Comparison of ENCODE assay signal across 16 cellular contexts in the genomic region with DNA sequence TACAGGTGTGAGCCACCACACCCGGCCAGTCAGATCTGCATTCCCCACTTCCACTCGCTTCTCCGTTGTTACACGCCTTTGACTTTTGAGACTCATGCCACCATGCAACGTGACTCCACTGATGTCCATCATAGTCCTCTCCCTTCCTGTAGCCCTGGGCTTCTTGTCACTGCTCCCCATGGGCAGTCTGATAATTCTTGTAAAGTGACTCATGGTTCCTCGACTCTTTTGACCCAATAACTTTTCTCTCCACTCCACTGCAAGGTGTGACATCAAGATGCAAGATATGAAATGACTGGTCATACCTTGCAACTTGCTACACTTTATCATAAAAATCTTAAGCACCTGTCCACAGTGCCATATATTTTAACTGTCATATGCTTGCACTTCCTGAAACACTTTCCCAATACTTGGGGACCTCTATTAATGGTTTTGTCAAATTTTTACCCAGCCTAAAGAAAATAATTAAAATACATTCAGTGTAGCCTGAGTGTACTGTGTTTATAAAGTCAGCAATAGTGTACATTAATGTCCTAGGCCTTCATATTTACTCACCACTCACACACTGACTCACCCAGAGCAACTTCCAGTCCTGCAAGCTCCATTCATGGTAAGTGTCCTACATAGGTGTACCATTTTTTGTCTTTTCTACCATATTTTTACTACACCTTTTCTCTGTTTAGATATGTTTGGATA. TPM values are rescaled to one million over a fixed set of nuclear protein-coding genes. Genes with fewer than 3 reads are reported as not detected.
A peak's percentile ranks its signal among the peaks of the same experiment; 100 is the strongest.
DNase-seq lines count a peak whose midpoint lies in the region; ATAC-seq and TF ChIP-seq lines count a peak whose summit lies in the region.
"Had no signal": no experiment of that assay in that cellular context is flagged by ENCODE, and none has a peak within 500 bp of the region (broad histone marks: within the 10 kb centered on the region; RNA-seq: fewer than 3 reads in every experiment).

No MANE protein-coding gene starts in this region.

- peak overlapping the region; percentile 38; the same call in 1 of the 2 replicates for H3K4me2 ChIP-seq in PC-9

- H2AFZ ChIP-seq in PC-9 = no peak overlapping the region
- H2AFZ ChIP-seq: GM23248 had no signal

- intact Hi-C loops in PC-9 (cut with micrococcal nuclease; ENCODE audit: unreplicated experiment) = no loop called here

- H3K79me2 ChIP-seq in PC-9 (ENCODE audit: low read depth) = no peaks in the 10 kb centered on the region

- no peak overlapping the region for H3K4me3 Mint-ChIP-seq in activated CD4-positive, alpha-beta memory T cell treated with anti-CD3 and anti-CD28 coated beads, Interleukin-2, amount 10 ng/mL, durations not matched to agents 7 days and 5 days
- H3K4me3 Mint-ChIP-seq: CD14-positive monocyte; CD8-positive, alpha-beta T cell had no signal

- H3K27me3 ChIP-seq in PC-9 (ENCODE audit: insufficient read depth, low read depth) = no peaks in the 10 kb centered on the region

- H3K27me3 Mint-ChIP-seq in activated CD4-positive, alpha-beta memory T cell treated with anti-CD3 and anti-CD28 coated beads, Interleukin-2, amount 10 ng/mL, durations not matched to agents 7 days and 5 days = no peaks in the 10 kb centered on the region

- H3K4me1 Mint-ChIP-seq in activated CD4-positive, alpha-beta memory T cell treated with anti-CD3 and anti-CD28 coated beads, Interleukin-2, amount 10 ng/mL, durations not matched to agents 7 days and 5 days = no peaks in the 10 kb centered on the region
- H3K4me1 Mint-ChIP-seq: CD14-positive monocyte had no signal

- ATAC-seq in HG02642 (IDR thresholded peaks at IDR 0.05; ENCODE audit: poor library complexity, unreplicated experiment) = no peak
- ATAC-seq: CD8-positive, alpha-beta T cell had no signal

- H3K4me3 ChIP-seq in PC-9 = no peak overlapping the region
- H3K4me3 ChIP-seq: GM23248 had no signal

- no peaks in the 10 kb centered on the region for H3K9me3 Mint-ChIP-seq in activated CD4-positive, alpha-beta memory T cell treated with anti-CD3 and anti-CD28 coated beads, Interleukin-2, amount 10 ng/mL, durations not matched to agents 7 days and 5 days
- H3K9me3 Mint-ChIP-seq: CD14-positive monocyte; CD8-positive, alpha-beta T cell had no signal

- BruUV-seq in PC-9 (replicated peaks; lab: Mats Ljungman, UMichigan) = no TSS peak

- H4K20me1 ChIP-seq in PC-9 (ENCODE audit: insufficient read depth) = no peaks in the 10 kb centered on the region

- CTCF ChIA-PET in PC-9 (lab: Charles Lee) = no interaction called here
- CTCF ChIA-PET in activated CD4-positive, alpha-beta memory T cell treated with anti-CD3 and anti-CD28 coated beads, Interleukin-2, amount 10 ng/mL, durations not matched to agents 7 days and 5 days (lab: Charles Lee) = no interaction called here

- H3K4me1 ChIP-seq in PC-9 (replicated peaks; ENCODE audit: insufficient read depth) = peaks cover 10% of the 10 kb centered on the region; the same call in 1 of the 2 replicates

- no peaks in the 10 kb centered on the region for H3K9me3 ChIP-seq in PC-9 (ENCODE audit: insufficient read depth, low read depth)

- peaks cover 8% of the 10 kb centered on the region; the same call in 1 of the 2 replicates for H3F3A ChIP-seq in PC-9 (ENCODE audit: insufficient read depth, low read depth)

- DNase-seq in HT-29 (ENCODE audit: low spot score) (peak; percentile 36), PC-9 (peak; percentile 45 to 79), kidney tubule cell (ENCODE audit: low spot score) (peak; percentile 42), ureter (ENCODE audit: low spot score) (peak; percentile 49), retina (no peak)
- DNase-seq in activated CD4-positive, alpha-beta memory T cell treated with anti-CD3 and anti-CD28 coated beads, Interleukin-2, amount 10 ng/mL, durations not matched to agents 7 days and 5 days = no peak
- DNase-seq: CD8-positive, alpha-beta T cell; COR-L47; DMS153; GF-D8; GM23248; IMR-90; KBM-7 had no signal

- no peak for TF ChIP-seq CTCF in PC-9 (conservative IDR thresholded peaks at IDR 0.05)

- peak overlapping the region; percentile 57 for H3K27ac ChIP-seq in PC-9
- H3K27ac ChIP-seq: GM23248 had no signal

- no peak overlapping the region for H3K27ac Mint-ChIP-seq in activated CD4-positive, alpha-beta memory T cell treated with anti-CD3 and anti-CD28 coated beads, Interleukin-2, amount 10 ng/mL, durations not matched to agents 7 days and 5 days
- H3K27ac Mint-ChIP-seq: CD8-positive, alpha-beta T cell had no signal

- no peaks in the 10 kb centered on the region for H3K36me3 Mint-ChIP-seq in activated CD4-positive, alpha-beta memory T cell treated with anti-CD3 and anti-CD28 coated beads, Interleukin-2, amount 10 ng/mL, durations not matched to agents 7 days and 5 days (ENCODE audit: low read depth)
- H3K36me3 Mint-ChIP-seq: CD14-positive monocyte; CD8-positive, alpha-beta T cell had no signal

- POLR2A ChIA-PET in PC-9 (lab: Charles Lee; ENCODE audit: unreplicated experiment) = no interaction called here
- POLR2A ChIA-PET in activated CD4-positive, alpha-beta memory T cell treated with anti-CD3 and anti-CD28 coated beads, Interleukin-2, amount 10 ng/mL, durations not matched to agents 7 days and 5 days (lab: Charles Lee) = no interaction called here

- H3K36me3 ChIP-seq in PC-9 (ENCODE audit: low read depth) = no peaks in the 10 kb centered on the region

- H3K9me2 ChIP-seq in PC-9 (ENCODE audit: insufficient read depth) = no peaks in the 10 kb centered on the region

RNA-seq across cellular contexts. Expression of gene ANKRD18A, which starts 18.6 kb away (rescaled TPM):
- total RNA-seq in HT-29 (2014; rRNA removed; shearing (Covaris generic)) = 1.3 and 1.9 TPM in 2 replicates
- 4.2 and 4.9 TPM in 2 replicates for total RNA-seq in PC-9 (2021)
- 16.6 TPM for total RNA-seq in ureter
- 1 to 10 TPM; 3.1 to 3.4 TPM for total RNA-seq in activated CD4-positive, alpha-beta memory T cell treated with anti-CD3 and anti-CD28 coated beads, Interleukin-2, amount 10 ng/mL, durations not matched to agents 7 days and 5 days
- total RNA-seq: A673, GM23248, IMR-90 had no signal

Comparison
In these comparisons a context has a peak if more than half of its experiments do, and no peak if none do; other contexts are left out.
1. DNase-seq: peak in HT-29 (single experiment), PC-9 (2 of 2), kidney tubule cell (single experiment) and ureter (single experiment); none in retina (single experiment) and activated CD4-positive, alpha-beta memory T cell treated with anti-CD3 and anti-CD28 coated beads, Interleukin-2, amount 10 ng/mL, durations not matched to agents 7 days and 5 days (single experiment).